In the genomic region with DNA sequence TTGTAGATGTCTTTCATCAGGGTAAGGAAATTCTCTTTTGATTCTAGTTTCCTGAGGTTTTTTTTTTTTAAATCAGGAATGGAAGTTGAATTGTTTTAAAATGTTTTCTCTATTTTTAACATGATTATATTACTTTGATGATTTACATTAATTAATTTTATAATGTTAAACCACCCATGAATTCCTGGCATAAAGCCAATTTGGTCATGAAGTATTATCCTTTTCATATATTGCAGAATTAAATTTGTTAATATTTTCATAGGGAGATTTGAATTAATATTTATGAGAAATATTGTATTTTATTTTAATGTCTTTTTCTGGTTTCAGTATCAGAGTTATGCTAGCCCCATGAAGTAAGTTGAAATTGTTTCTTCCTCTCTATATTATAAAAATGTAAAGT, we compare ENCODE assay signal across 30 cellular contexts.
"Had no signal": no experiment of that assay in that cellular context is flagged by ENCODE, and none has a peak within 500 bp of the region (broad histone marks: within the 10 kb centered on the region; RNA-seq: fewer than 3 reads in every experiment).

No MANE protein-coding gene starts in this region.

- H3K4me2 ChIP-seq: hepatocyte, smooth muscle cell had no signal

- H3K36me3 Mint-ChIP-seq: mesothelial cell of epicardium; naive B cell; natural killer cell treated with Interleukin-12 subunit alpha and Interleukin-12 subunit beta and Interleukin-15 and Interleukin-18, amount 100 ng/mL, for 72 hours had no signal

- H3K27ac ChIP-seq: coronary artery, esophagus squamous epithelium, heart left ventricle, hepatocyte, left lung, neutrophil, parathyroid adenoma, thyroid gland, vagina had no signal

- H3K4me1 ChIP-seq: esophagus squamous epithelium, heart left ventricle, left lung, parathyroid adenoma, thyroid gland, vagina had no signal

- H3K9me3 Mint-ChIP-seq: natural killer cell treated with Interleukin-12 subunit alpha and Interleukin-12 subunit beta and Interleukin-15 and Interleukin-18, amount 100 ng/mL, for 72 hours; neural crest cell; stimulated activated naive CD8-positive, alpha-beta T cell treated with anti-CD3 and anti-CD28 coated beads, Interleukin-15, amount 100 ng/mL, for 72 hours had no signal

- H3K4me3 Mint-ChIP-seq: mesothelial cell of epicardium; naive B cell; natural killer cell treated with Interleukin-12 subunit alpha and Interleukin-12 subunit beta and Interleukin-15 and Interleukin-18, amount 100 ng/mL, for 72 hours; neural crest cell; stimulated activated naive CD8-positive, alpha-beta T cell treated with anti-CD3 and anti-CD28 coated beads, Interleukin-15, amount 100 ng/mL, for 72 hours had no signal

- H3K4me3 ChIP-seq: coronary artery, esophagus squamous epithelium, heart left ventricle, hepatocyte, left lung, mucosa of descending colon, smooth muscle cell, thyroid gland, vagina had no signal

- H3K4me1 Mint-ChIP-seq: mesothelial cell of epicardium; naive B cell; neural crest cell; stimulated activated naive CD8-positive, alpha-beta T cell treated with anti-CD3 and anti-CD28 coated beads, Interleukin-15, amount 100 ng/mL, for 72 hours had no signal

- H3K36me3 ChIP-seq: esophagus squamous epithelium, heart left ventricle, left lung, neutrophil, thyroid gland, vagina had no signal

- H3K79me2 ChIP-seq: hepatocyte, parathyroid adenoma had no signal

- ATAC-seq: heart left ventricle; left cardiac atrium; left lung; mucosa of descending colon; natural killer cell treated with Interleukin-12 subunit alpha and Interleukin-12 subunit beta and Interleukin-15 and Interleukin-18, amount 100 ng/mL, for 72 hours; sciatic nerve; stimulated activated naive CD8-positive, alpha-beta T cell treated with anti-CD3 and anti-CD28 coated beads, Interleukin-15, amount 100 ng/mL, for 72 hours had no signal

- DNase-seq: dermis blood vessel endothelial cell; effector memory CD4-positive, alpha-beta T cell; erythroblast; esophagus squamous epithelium; foreskin melanocyte; heart left ventricle; left cardiac atrium; left lung; mesenchymal stem cell; mucosa of descending colon; naive B cell; stimulated activated CD4-positive, alpha-beta T cell treated with anti-CD3 and anti-CD28 coated beads, Interleukin-12 subunit alpha, Interleukin-12 subunit beta, amount 100 ng/mL, for 4 hours; stimulated activated CD4-positive, alpha-beta T cell treated with anti-CD3 and anti-CD28 coated beads, Interleukin-1b, Interleukin-23, amount 100 ng/mL, for 48 hours; stimulated activated CD4-positive, alpha-beta T cell treated with anti-CD3 and anti-CD28 coated beads, Interleukin-4, amount 100 ng/mL, for 1 hour; stimulated activated CD8-positive, alpha-beta memory T cell treated with anti-CD3 and anti-CD28 coated beads, Interleukin-4, amount 100 ng/mL, for 48 hours; stimulated activated naive CD4-positive, alpha-beta T cell; stimulated activated naive CD8-positive, alpha-beta T cell treated with anti-CD3 and anti-CD28 coated beads, Interleukin-15, amount 100 ng/mL, for 72 hours; thyroid gland; trophoblast cell had no signal

- H3K27me3 ChIP-seq: esophagus squamous epithelium, heart left ventricle, hepatocyte, left lung, neutrophil, thyroid gland, vagina had no signal

- H3K9ac ChIP-seq: parathyroid adenoma had no signal

- H2AFZ ChIP-seq: hepatocyte, parathyroid adenoma had no signal

- H3K27me3 Mint-ChIP-seq: progenitor cell of endocrine pancreas had no signal

- H3K9me3 ChIP-seq: esophagus squamous epithelium, heart left ventricle, left lung, mucosa of descending colon, neutrophil, thyroid gland, vagina had no signal

- H3K27ac Mint-ChIP-seq: mesothelial cell of epicardium; natural killer cell treated with Interleukin-12 subunit alpha and Interleukin-12 subunit beta and Interleukin-15 and Interleukin-18, amount 100 ng/mL, for 72 hours; progenitor cell of endocrine pancreas; stimulated activated naive CD8-positive, alpha-beta T cell treated with anti-CD3 and anti-CD28 coated beads, Interleukin-15, amount 100 ng/mL, for 72 hours had no signal
